Comparison of ENCODE assay signal across 24 cellular contexts in the genomic region with DNA sequence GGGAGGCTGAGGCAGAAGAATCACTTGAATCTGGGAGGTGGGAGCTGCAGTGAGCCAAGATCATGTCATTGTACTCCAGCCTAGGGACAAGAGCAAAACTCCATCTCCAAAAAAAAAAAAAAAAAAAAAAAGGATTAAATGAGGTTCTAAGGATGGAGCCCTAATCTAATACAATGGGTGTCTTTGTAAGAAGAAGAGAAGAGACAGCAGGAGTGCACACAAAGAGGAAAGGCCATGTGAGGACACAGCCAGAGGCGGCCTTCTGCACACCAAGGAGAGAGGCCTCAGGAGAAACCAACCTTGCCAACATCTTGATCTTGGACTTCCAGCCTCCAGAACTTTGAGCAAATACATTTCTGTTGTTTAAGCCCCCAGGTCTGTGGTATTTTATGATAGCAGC.
DNase-seq lines count a peak whose midpoint lies in the region; ATAC-seq, FAIRE-seq and TF ChIP-seq lines count a peak whose summit lies in the region.
"Had no signal": no experiment of that assay in that cellular context is flagged by ENCODE, and none has a peak within 500 bp of the region (broad histone marks: within the 10 kb centered on the region; RNA-seq: fewer than 3 reads in every experiment).

No MANE protein-coding gene starts in this region.

- H3K36me3 ChIP-seq in hepatocyte (replicated peaks; ENCODE audit: insufficient read depth, low read depth) = no peaks in the 10 kb centered on the region

- H3K4me3 Mint-ChIP-seq in stimulated activated naive CD8-positive, alpha-beta T cell treated with anti-CD3 and anti-CD28 coated beads, Interleukin-15, amount 100 ng/mL, for 72 hours = peak overlapping the region in 1 of 2 donors; percentile 87
- H3K4me3 Mint-ChIP-seq in T-helper 17 cell = no peak overlapping the region
- H3K4me3 Mint-ChIP-seq in naive B cell = peak overlapping the region in 2 of 8 donors; percentile 61 to 69

- FAIRE-seq in urothelium cell line (lab: Jason Lieb, UNC) = no peak
- FAIRE-seq: A549, G401.6, GM18507 had no signal

- no peak for TF ChIP-seq CTCF in hepatocyte (IDR thresholded peaks at IDR 0.05; ENCODE audit: poor library complexity)

- H4K20me1 ChIP-seq in hepatocyte (ENCODE audit: insufficient read depth, poor library complexity, severe bottlenecking) = no peaks in the 10 kb centered on the region

- no peaks in the 10 kb centered on the region for H3K27me3 ChIP-seq in hepatocyte

- no peaks in the 10 kb centered on the region for H3K4me1 ChIP-seq in hepatocyte (ENCODE audit: insufficient read depth)
- H3K4me1 ChIP-seq: A549 had no signal

- WGBS in hepatocyte (ENCODE audit: low lambda C conversion rate, missing lambda C conversion rate) = 100% methylated on average over 1 of the region's 1 CpG

- no peaks in the 10 kb centered on the region for H3K79me2 ChIP-seq in hepatocyte

- no peak overlapping the region for H3K4me3 ChIP-seq in hepatocyte
- H3K4me3 ChIP-seq: A549, PC-9 had no signal

- peak overlapping the region; percentile 45 to 52 for H3K27ac Mint-ChIP-seq in stimulated activated naive CD8-positive, alpha-beta T cell treated with anti-CD3 and anti-CD28 coated beads, Interleukin-15, amount 100 ng/mL, for 72 hours
- H3K27ac Mint-ChIP-seq in T-helper 17 cell (peak overlapping the region; percentile 92), naive B cell (peak overlapping the region in 5 of 6 donors; percentile 69 to 97 (median 82))

- H3K36me3 Mint-ChIP-seq in T-helper 17 cell (ENCODE audit: low read depth) (no peaks in the 10 kb centered on the region), naive B cell (no peaks in the 10 kb centered on the region)
- H3K36me3 Mint-ChIP-seq: CD8-positive, alpha-beta memory T cell had no signal

- no peak for ATAC-seq in stimulated activated naive CD8-positive, alpha-beta T cell treated with anti-CD3 and anti-CD28 coated beads, Interleukin-15, amount 100 ng/mL, for 72 hours
- ATAC-seq in stimulated activated naive CD8-positive, alpha-beta T cell treated with anti-CD3 and anti-CD28 coated beads, Interleukin-15, Interleukin-2, amounts not matched to agents 100 U/mL and 50 U/mL, for 24 hours = no peak
- ATAC-seq in T-helper 17 cell (no peak), naive B cell (ENCODE audit: low read depth in 2 of 2) (no peak), GM21576 (IDR thresholded peaks at IDR 0.05; ENCODE audit: unreplicated experiment) (no peak)
- ATAC-seq: A549 had no signal

- DNase-seq in stimulated activated naive CD8-positive, alpha-beta T cell treated with anti-CD3 and anti-CD28 coated beads, Interleukin-15, amount 100 ng/mL, for 72 hours = no peak
- DNase-seq in stimulated activated naive CD8-positive, alpha-beta T cell treated with anti-CD3 and anti-CD28 coated beads, Interleukin-15, Interleukin-2, amounts not matched to agents 100 U/mL and 50 U/mL, for 24 hours = no peak
- no peak for DNase-seq in T-helper 17 cell
- no peak for DNase-seq in naive B cell
- no peak for DNase-seq in hepatocyte (ENCODE audit: low spot score)
- no peak for DNase-seq in middle frontal gyrus (ENCODE audit: extremely low spot score, low spot score)
- no peak for DNase-seq in urothelium cell line (ENCODE audit: low spot score)
- DNase-seq: CD8-positive, alpha-beta memory T cell; GOT3; HCEC 1CT; KBM-7; NCI-H1092 treated with DMSO at 0.1 percent for 48 hours; NCI-H1436 treated with DMSO at 0.1 percent for 48 hours; NCI-H2029; NCI-H2227 treated with DMSO at 0.1 percent for 48 hours; NCI-H510A; NCI-H748 treated with DMSO at 0.1 percent for 48 hours; PC-9; RPMI8226; SHP77 treated with DMSO at 0.1 percent for 48 hours had no signal

- no peak overlapping the region for H3K27ac ChIP-seq in hepatocyte
- H3K27ac ChIP-seq: A549, PC-9 had no signal

- peaks cover 42% of the 10 kb centered on the region for H3K4me1 Mint-ChIP-seq in stimulated activated naive CD8-positive, alpha-beta T cell treated with anti-CD3 and anti-CD28 coated beads, Interleukin-15, amount 100 ng/mL, for 72 hours
- H3K4me1 Mint-ChIP-seq in T-helper 17 cell (peaks cover 17% of the 10 kb centered on the region), naive B cell (peaks cover 17 to 40% (median 29%) of the 10 kb centered on the region in 3 donors)

- no peak overlapping the region for H2AFZ ChIP-seq in hepatocyte
- H2AFZ ChIP-seq: PC-9 had no signal

- no peaks in the 10 kb centered on the region for H3K27me3 Mint-ChIP-seq in stimulated activated naive CD8-positive, alpha-beta T cell treated with anti-CD3 and anti-CD28 coated beads, Interleukin-15, amount 100 ng/mL, for 72 hours
- no peaks in the 10 kb centered on the region for H3K27me3 Mint-ChIP-seq in T-helper 17 cell
- no peaks in the 10 kb centered on the region for H3K27me3 Mint-ChIP-seq in naive B cell

- H3K9me3 ChIP-seq in T-helper 17 cell (ENCODE audit: control insufficient read depth, low read length, poor library complexity, severe bottlenecking) (no peaks in the 10 kb centered on the region), hepatocyte (ENCODE audit: low read depth) (no peaks in the 10 kb centered on the region)
- H3K9me3 ChIP-seq: A549 had no signal

- no peaks in the 10 kb centered on the region for H3K9me2 ChIP-seq in hepatocyte (replicated peaks; ENCODE audit: insufficient read depth)

- no peak overlapping the region for H3K4me2 ChIP-seq in hepatocyte
- H3K4me2 ChIP-seq: A549, PC-9 had no signal

- peaks cover 4 to 6% of the 10 kb centered on the region in 2 donors for H3K9me3 Mint-ChIP-seq in stimulated activated naive CD8-positive, alpha-beta T cell treated with anti-CD3 and anti-CD28 coated beads, Interleukin-15, amount 100 ng/mL, for 72 hours
- H3K9me3 Mint-ChIP-seq in naive B cell = no peaks in the 10 kb centered on the region
- H3K9me3 Mint-ChIP-seq: CD8-positive, alpha-beta memory T cell had no signal
